Comparison of ENCODE assay signal across 3 cellular contexts in genomic region chr15:58142827-58143226, GRCh38.
TF ChIP-seq lines count a peak whose summit lies in the region.

No MANE protein-coding gene starts in this region.

TF ChIP-seq in liver, 16 proteins besides CTCF, POLR2A, EP300 and RAD21:
- no peak for TF ChIP-seq GABPA (IDR thresholded peaks at IDR 0.05 in 1 of 2, conservative IDR thresholded peaks at IDR 0.05 in 1 of 2)
- TF ChIP-seq HNF4G (IDR thresholded peaks at IDR 0.05), result no peak
- no peak for TF ChIP-seq HNF4A (conservative IDR thresholded peaks at IDR 0.05)
- no peak for TF ChIP-seq ZBTB33 (IDR thresholded peaks at IDR 0.05)
- TF ChIP-seq ATF3 (IDR thresholded peaks at IDR 0.05), result no peak
TF ChIP-seq in liver: peak in this region for 0.

TF ChIP-seq in HepG2, 621 proteins besides CTCF, POLR2A, EP300 and RAD21:
- TF ChIP-seq, protein P1, sequence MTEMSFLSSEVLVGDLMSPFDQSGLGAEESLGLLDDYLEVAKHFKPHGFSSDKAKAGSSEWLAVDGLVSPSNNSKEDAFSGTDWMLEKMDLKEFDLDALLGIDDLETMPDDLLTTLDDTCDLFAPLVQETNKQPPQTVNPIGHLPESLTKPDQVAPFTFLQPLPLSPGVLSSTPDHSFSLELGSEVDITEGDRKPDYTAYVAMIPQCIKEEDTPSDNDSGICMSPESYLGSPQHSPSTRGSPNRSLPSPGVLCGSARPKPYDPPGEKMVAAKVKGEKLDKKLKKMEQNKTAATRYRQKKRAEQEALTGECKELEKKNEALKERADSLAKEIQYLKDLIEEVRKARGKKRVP (CRISPR knock-in tag; IDR thresholded peaks at IDR 0.05), result 0 out of 4 replicates have a peak, but pooled peaks of 1 of the 2 experiments have one; percentile 44
- TF ChIP-seq RAD51 (IDR thresholded peaks at IDR 0.05; ENCODE audit: borderline replicate concordance), result no peak

TF ChIP-seq in K562, 482 proteins besides CTCF, POLR2A, EP300 and RAD21 (continues in another document):
- TF ChIP-seq NFIC (IDR thresholded peaks at IDR 0.05) (no peak), BMI1 (IDR thresholded peaks at IDR 0.05; ENCODE audit: low read length) (no peak), DACH1 (IDR thresholded peaks at IDR 0.05; ENCODE audit: partially characterized antibody) (no peak), TEAD4 (IDR thresholded peaks at IDR 0.05; ENCODE audit: low read length) (0 out of 2 replicates have a peak, but pooled peaks have one; percentile 11), TEAD4 (CRISPR knock-in tag; IDR thresholded peaks at IDR 0.05; ENCODE audit: borderline replicate concordance) (no peak), ZNF75A (CRISPR knock-in tag; IDR thresholded peaks at IDR 0.05) (no peak), JUN (IDR thresholded peaks at IDR 0.05; ENCODE audit: borderline replicate concordance, low read depth, low read length) (0 out of 2 replicates have a peak, but pooled peaks have one; percentile 23), JUN (CRISPR knock-in tag; IDR thresholded peaks at IDR 0.05; ENCODE audit: borderline replicate concordance) (no peak), ZNF134 (CRISPR knock-in tag; conservative IDR thresholded peaks at IDR 0.05) (no peak), SIRT6 (IDR thresholded peaks at IDR 0.05; ENCODE audit: low read depth, low read length) (no peak), L3MBTL2 (IDR thresholded peaks at IDR 0.05) (peak; percentile 73; the same call in 1 of the 2 replicates), HNRNPUL1 (IDR thresholded peaks at IDR 0.05; ENCODE audit: low read length) (no peak), TEAD1 (CRISPR knock-in tag; IDR thresholded peaks at IDR 0.05) (0 out of 4 replicates have a peak, but pooled peaks of 1 of the 2 experiments have one; percentile 9), ATF3 (IDR thresholded peaks at IDR 0.05) (peak; percentile 96), ATF3 (CRISPR knock-in tag; conservative IDR thresholded peaks at IDR 0.05) (no peak), ZBTB1 (CRISPR knock-in tag; IDR thresholded peaks at IDR 0.05; ENCODE audit: borderline replicate concordance, low read depth) (no peak), NFYB (IDR thresholded peaks at IDR 0.05; ENCODE audit: extremely low read depth, insufficient read length) (no peak), RBM25 (IDR thresholded peaks at IDR 0.05; ENCODE audit: low read depth, low read length, severe bottlenecking) (no peak), ZNF239 (CRISPR knock-in tag; IDR thresholded peaks at IDR 0.05) (peak; percentile 16; the same call in 1 of the 2 replicates), MTF1 (CRISPR knock-in tag; IDR thresholded peaks at IDR 0.05; ENCODE audit: borderline replicate concordance) (no peak), NR1H2 (CRISPR knock-in tag; IDR thresholded peaks at IDR 0.05) (no peak), MTA1 (IDR thresholded peaks at IDR 0.05; ENCODE audit: borderline replicate concordance) (no peak), FOXJ3 (CRISPR knock-in tag; IDR thresholded peaks at IDR 0.05) (no peak), CHD2 (IDR thresholded peaks at IDR 0.05; ENCODE audit: low read depth, low read length) (no peak), ZNF592 (IDR thresholded peaks at IDR 0.05) (0 out of 2 replicates have a peak, but pooled peaks have one; percentile 58), POLR2AphosphoS2 (IDR thresholded peaks at IDR 0.05; ENCODE audit: low read length) (no peak), NCOA1 (IDR thresholded peaks at IDR 0.05; ENCODE audit: low read depth) (no peak), ZNF766 (CRISPR knock-in tag; conservative IDR thresholded peaks at IDR 0.05) (peak; percentile 46; the same call in 1 of the 2 replicates), ZNF589 (CRISPR knock-in tag; IDR thresholded peaks at IDR 0.05; ENCODE audit: low read depth) (peak; percentile 64; the same call in 1 of the 2 replicates), TOE1 (IDR thresholded peaks at IDR 0.05; ENCODE audit: borderline replicate concordance) (no peak), TOE1 (CRISPR knock-in tag; IDR thresholded peaks at IDR 0.05; ENCODE audit: borderline replicate concordance, low read depth) (no peak), ZNF583 (CRISPR knock-in tag; IDR thresholded peaks at IDR 0.05) (no peak), ZNF431 (CRISPR knock-in tag; IDR thresholded peaks at IDR 0.05) (no peak), COPS2 (conservative IDR thresholded peaks at IDR 0.05) (no peak), TEAD2 (tag; IDR thresholded peaks at IDR 0.05) (no peak), SETDB1 (IDR thresholded peaks at IDR 0.05; ENCODE audit: low read length) (no peak), NR2C2 (CRISPR knock-in tag; IDR thresholded peaks at IDR 0.05) (no peak), NR2C2 (tag; IDR thresholded peaks at IDR 0.05) (peak; percentile 66; the same call in 1 of the 2 replicates), ZC3H8 (IDR thresholded peaks at IDR 0.05) (no peak), ZSCAN32 (CRISPR knock-in tag; IDR thresholded peaks at IDR 0.05) (peak; percentile 86), PHTF2 (CRISPR knock-in tag; IDR thresholded peaks at IDR 0.05) (no peak), CCNT2 (IDR thresholded peaks at IDR 0.05; ENCODE audit: borderline replicate concordance, extremely low read depth, insufficient read length, low read depth, low read length) (no peak), MYNN (IDR thresholded peaks at IDR 0.05) (no peak), MYNN (CRISPR knock-in tag; IDR thresholded peaks at IDR 0.05) (no peak), DDX20 (tag; IDR thresholded peaks at IDR 0.05; ENCODE audit: low read depth) (no peak), ZNF561 (CRISPR knock-in tag; conservative IDR thresholded peaks at IDR 0.05) (no peak), HNRNPK (IDR thresholded peaks at IDR 0.05; ENCODE audit: low read depth, low read length, poor library complexity, severe bottlenecking) (no peak), NFE2 (IDR thresholded peaks at IDR 0.05; ENCODE audit: low read depth) (no peak), ESRRA (IDR thresholded peaks at IDR 0.05; ENCODE audit: borderline replicate concordance, low read depth) (no peak), HNRNPLL (IDR thresholded peaks at IDR 0.05; ENCODE audit: low read depth, low read length, poor library complexity, severe bottlenecking) (no peak), NFE2L1 (tag; IDR thresholded peaks at IDR 0.05; ENCODE audit: borderline replicate concordance, low read depth) (no peak)
- TF ChIP-seq, protein P2, sequence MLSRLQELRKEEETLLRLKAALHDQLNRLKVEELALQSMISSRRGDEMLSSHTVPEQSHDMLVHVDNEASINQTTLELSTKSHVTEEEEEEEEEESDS (CRISPR knock-in tag; IDR thresholded peaks at IDR 0.05), result no peak
- TF ChIP-seq, protein P3, sequence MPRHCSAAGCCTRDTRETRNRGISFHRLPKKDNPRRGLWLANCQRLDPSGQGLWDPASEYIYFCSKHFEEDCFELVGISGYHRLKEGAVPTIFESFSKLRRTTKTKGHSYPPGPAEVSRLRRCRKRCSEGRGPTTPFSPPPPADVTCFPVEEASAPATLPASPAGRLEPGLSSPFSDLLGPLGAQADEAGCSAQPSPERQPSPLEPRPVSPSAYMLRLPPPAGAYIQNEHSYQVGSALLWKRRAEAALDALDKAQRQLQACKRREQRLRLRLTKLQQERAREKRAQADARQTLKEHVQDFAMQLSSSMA (CRISPR knock-in tag; IDR thresholded peaks at IDR 0.05), result no peak
- TF ChIP-seq, protein P4, sequence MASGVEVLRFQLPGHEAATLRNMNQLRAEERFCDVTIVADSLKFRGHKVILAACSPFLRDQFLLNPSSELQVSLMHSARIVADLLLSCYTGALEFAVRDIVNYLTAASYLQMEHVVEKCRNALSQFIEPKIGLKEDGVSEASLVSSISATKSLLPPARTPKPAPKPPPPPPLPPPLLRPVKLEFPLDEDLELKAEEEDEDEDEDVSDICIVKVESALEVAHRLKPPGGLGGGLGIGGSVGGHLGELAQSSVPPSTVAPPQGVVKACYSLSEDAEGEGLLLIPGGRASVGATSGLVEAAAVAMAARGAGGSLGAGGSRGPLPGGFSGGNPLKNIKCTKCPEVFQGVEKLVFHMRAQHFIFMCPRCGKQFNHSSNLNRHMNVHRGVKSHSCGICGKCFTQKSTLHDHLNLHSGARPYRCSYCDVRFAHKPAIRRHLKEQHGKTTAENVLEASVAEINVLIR (CRISPR knock-in tag; IDR thresholded peaks at IDR 0.05), result no peak
- TF ChIP-seq, protein P5, sequence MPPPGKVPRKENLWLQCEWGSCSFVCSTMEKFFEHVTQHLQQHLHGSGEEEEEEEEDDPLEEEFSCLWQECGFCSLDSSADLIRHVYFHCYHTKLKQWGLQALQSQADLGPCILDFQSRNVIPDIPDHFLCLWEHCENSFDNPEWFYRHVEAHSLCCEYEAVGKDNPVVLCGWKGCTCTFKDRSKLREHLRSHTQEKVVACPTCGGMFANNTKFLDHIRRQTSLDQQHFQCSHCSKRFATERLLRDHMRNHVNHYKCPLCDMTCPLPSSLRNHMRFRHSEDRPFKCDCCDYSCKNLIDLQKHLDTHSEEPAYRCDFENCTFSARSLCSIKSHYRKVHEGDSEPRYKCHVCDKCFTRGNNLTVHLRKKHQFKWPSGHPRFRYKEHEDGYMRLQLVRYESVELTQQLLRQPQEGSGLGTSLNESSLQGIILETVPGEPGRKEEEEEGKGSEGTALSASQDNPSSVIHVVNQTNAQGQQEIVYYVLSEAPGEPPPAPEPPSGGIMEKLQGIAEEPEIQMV (tag; conservative IDR thresholded peaks at IDR 0.05; ENCODE audit: low read depth), result 0 out of 2 replicates have a peak, but pooled peaks have one; percentile 37
- TF ChIP-seq, protein P6, sequence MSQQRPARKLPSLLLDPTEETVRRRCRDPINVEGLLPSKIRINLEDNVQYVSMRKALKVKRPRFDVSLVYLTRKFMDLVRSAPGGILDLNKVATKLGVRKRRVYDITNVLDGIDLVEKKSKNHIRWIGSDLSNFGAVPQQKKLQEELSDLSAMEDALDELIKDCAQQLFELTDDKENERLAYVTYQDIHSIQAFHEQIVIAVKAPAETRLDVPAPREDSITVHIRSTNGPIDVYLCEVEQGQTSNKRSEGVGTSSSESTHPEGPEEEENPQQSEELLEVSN (IDR thresholded peaks at IDR 0.05; ENCODE audit: borderline replicate concordance in 1 of 2, extremely low read depth in 1 of 2, insufficient read depth in 1 of 2, insufficient read length in 1 of 2, low read depth in 1 of 2, low read length in 1 of 2, poor library complexity in 1 of 2, severe bottlenecking in 1 of 2), result no peak
- TF ChIP-seq, protein P7, sequence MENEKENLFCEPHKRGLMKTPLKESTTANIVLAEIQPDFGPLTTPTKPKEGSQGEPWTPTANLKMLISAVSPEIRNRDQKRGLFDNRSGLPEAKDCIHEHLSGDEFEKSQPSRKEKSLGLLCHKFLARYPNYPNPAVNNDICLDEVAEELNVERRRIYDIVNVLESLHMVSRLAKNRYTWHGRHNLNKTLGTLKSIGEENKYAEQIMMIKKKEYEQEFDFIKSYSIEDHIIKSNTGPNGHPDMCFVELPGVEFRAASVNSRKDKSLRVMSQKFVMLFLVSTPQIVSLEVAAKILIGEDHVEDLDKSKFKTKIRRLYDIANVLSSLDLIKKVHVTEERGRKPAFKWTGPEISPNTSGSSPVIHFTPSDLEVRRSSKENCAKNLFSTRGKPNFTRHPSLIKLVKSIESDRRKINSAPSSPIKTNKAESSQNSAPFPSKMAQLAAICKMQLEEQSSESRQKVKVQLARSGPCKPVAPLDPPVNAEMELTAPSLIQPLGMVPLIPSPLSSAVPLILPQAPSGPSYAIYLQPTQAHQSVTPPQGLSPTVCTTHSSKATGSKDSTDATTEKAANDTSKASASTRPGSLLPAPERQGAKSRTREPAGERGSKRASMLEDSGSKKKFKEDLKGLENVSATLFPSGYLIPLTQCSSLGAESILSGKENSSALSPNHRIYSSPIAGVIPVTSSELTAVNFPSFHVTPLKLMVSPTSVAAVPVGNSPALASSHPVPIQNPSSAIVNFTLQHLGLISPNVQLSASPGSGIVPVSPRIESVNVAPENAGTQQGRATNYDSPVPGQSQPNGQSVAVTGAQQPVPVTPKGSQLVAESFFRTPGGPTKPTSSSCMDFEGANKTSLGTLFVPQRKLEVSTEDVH (IDR thresholded peaks at IDR 0.05; ENCODE audit: low read depth, partially characterized antibody), result no peak
